ENCODE assay signal across 8 cellular contexts in genomic region chr11:66976048-66976467, GRCh38. TPM values are rescaled to one million over a fixed set of nuclear protein-coding genes. Genes with fewer than 3 reads are reported as not detected.
A peak's percentile ranks its signal among the peaks of the same experiment; 100 is the strongest.
DNase-seq lines count a peak whose midpoint lies in the region; ATAC-seq and TF ChIP-seq lines count a peak whose summit lies in the region.

No MANE protein-coding gene starts in this region.

- no peaks in the 10 kb centered on the region for H3K9me3 ChIP-seq in vagina

- H3K4me3 ChIP-seq in WI38 (ENCODE audit: low read depth, low read length) (no peak overlapping the region), vagina (no peak overlapping the region)

- no peak overlapping the region for H3K27ac ChIP-seq in vagina

- no peak for TF ChIP-seq POLR2A in vagina (IDR thresholded peaks at IDR 0.05)

- H3K27ac Mint-ChIP-seq in natural killer cell treated with Interleukin-12 subunit alpha and Interleukin-12 subunit beta and Interleukin-15 and Interleukin-18, amount 100 ng/mL, for 72 hours, result no peak overlapping the region
- no peak overlapping the region for H3K27ac Mint-ChIP-seq in natural killer cell
- H3K27ac Mint-ChIP-seq in effector memory CD8-positive, alpha-beta T cell, result no peak overlapping the region

- H3K4me3 Mint-ChIP-seq in natural killer cell treated with Interleukin-12 subunit alpha and Interleukin-12 subunit beta and Interleukin-15 and Interleukin-18, amount 100 ng/mL, for 72 hours, result no peak overlapping the region
- no peak overlapping the region for H3K4me3 Mint-ChIP-seq in natural killer cell
- no peak overlapping the region for H3K4me3 Mint-ChIP-seq in effector memory CD8-positive, alpha-beta T cell

- DNase-seq in natural killer cell treated with Interleukin-12 subunit alpha and Interleukin-12 subunit beta and Interleukin-15 and Interleukin-18, amount 100 ng/mL, for 72 hours (ENCODE audit: low spot score), result no peak
- DNase-seq in natural killer cell (no peak), islet precursor cell (peak; percentile 81), vagina (ENCODE audit: extremely low spot score in 2 of 2) (no peak)
- no peak for DNase-seq in effector memory CD8-positive, alpha-beta T cell

- H3K27me3 Mint-ChIP-seq in natural killer cell treated with Interleukin-12 subunit alpha and Interleukin-12 subunit beta and Interleukin-15 and Interleukin-18, amount 100 ng/mL, for 72 hours, result peaks cover 0 to 3% of the 10 kb centered on the region in 2 donors
- peaks cover under 1 to 2% of the 10 kb centered on the region in 2 donors for H3K27me3 Mint-ChIP-seq in natural killer cell (ENCODE audit: low read depth in 2 of 2)
- H3K27me3 Mint-ChIP-seq in effector memory CD8-positive, alpha-beta T cell, result peaks cover 0 to 29% of the 10 kb centered on the region in 2 donors

- intact Hi-C loops in natural killer cell (cut with micrococcal nuclease) (no loop called here), vagina (cut with DNase I) (no loop called here)

- H3K27me3 ChIP-seq in vagina, result no peaks in the 10 kb centered on the region

- H3K9me3 Mint-ChIP-seq in natural killer cell treated with Interleukin-12 subunit alpha and Interleukin-12 subunit beta and Interleukin-15 and Interleukin-18, amount 100 ng/mL, for 72 hours, result no peaks in the 10 kb centered on the region
- peaks cover 0 to 2% of the 10 kb centered on the region in 2 donors for H3K9me3 Mint-ChIP-seq in natural killer cell
- no peaks in the 10 kb centered on the region for H3K9me3 Mint-ChIP-seq in effector memory CD8-positive, alpha-beta T cell

- H3K36me3 Mint-ChIP-seq in natural killer cell treated with Interleukin-12 subunit alpha and Interleukin-12 subunit beta and Interleukin-15 and Interleukin-18, amount 100 ng/mL, for 72 hours, result no peaks in the 10 kb centered on the region
- H3K36me3 Mint-ChIP-seq in natural killer cell, result no peaks in the 10 kb centered on the region
- no peaks in the 10 kb centered on the region for H3K36me3 Mint-ChIP-seq in effector memory CD8-positive, alpha-beta T cell (ENCODE audit: insufficient read depth)

- TF ChIP-seq CTCF in natural killer cell (IDR thresholded peaks at IDR 0.05), result no peak
- TF ChIP-seq CTCF in WI38 (IDR thresholded peaks at IDR 0.05; ENCODE audit: low read depth, low read length), result peak; percentile 68
- TF ChIP-seq CTCF in vagina (IDR thresholded peaks at IDR 0.05), result peak in 2 of 3 experiments; percentile 4 to 41

- peaks cover under 1% of the 10 kb centered on the region in 2 donors for H3K4me1 Mint-ChIP-seq in natural killer cell treated with Interleukin-12 subunit alpha and Interleukin-12 subunit beta and Interleukin-15 and Interleukin-18, amount 100 ng/mL, for 72 hours (ENCODE audit: low read depth in 2 of 2)
- H3K4me1 Mint-ChIP-seq in natural killer cell, result no peaks in the 10 kb centered on the region
- no peaks in the 10 kb centered on the region for H3K4me1 Mint-ChIP-seq in effector memory CD8-positive, alpha-beta T cell (ENCODE audit: low read depth in 2 of 2)

- peaks cover 6% of the 10 kb centered on the region for H3K4me1 ChIP-seq in vagina

- H3K36me3 ChIP-seq in vagina, result no peaks in the 10 kb centered on the region

- peak; percentile 40 to 43 for ATAC-seq in natural killer cell treated with Interleukin-12 subunit alpha and Interleukin-12 subunit beta and Interleukin-15 and Interleukin-18, amount 100 ng/mL, for 72 hours
- ATAC-seq in natural killer cell (no peak), GM19455 (IDR thresholded peaks at IDR 0.05; ENCODE audit: unreplicated experiment) (no peak), HG02623 (IDR thresholded peaks at IDR 0.05; ENCODE audit: unreplicated experiment) (no peak)
- no peak for ATAC-seq in effector memory CD8-positive, alpha-beta T cell (replicated peaks)

RNA-seq across cellular contexts. Expression of gene C11orf86, which starts 1.0 kb away (rescaled TPM):
- total RNA-seq in natural killer cell treated with Interleukin-12 subunit alpha and Interleukin-12 subunit beta and Interleukin-15 and Interleukin-18, amount 100 ng/mL, for 72 hours, result not detected
- total RNA-seq in natural killer cell, result not detected
- total RNA-seq in vagina, result not detected

RNA-seq across cellular contexts. Expression of gene PC, which starts 17.9 kb away (rescaled TPM):
- total RNA-seq in natural killer cell treated with Interleukin-12 subunit alpha and Interleukin-12 subunit beta and Interleukin-15 and Interleukin-18, amount 100 ng/mL, for 72 hours, result 1 to 10 TPM; 6.5 to 9.1 TPM
- total RNA-seq in natural killer cell (1 to 10 TPM; 4.1 to 5.9 (median 4.6) TPM), vagina (34.1 TPM)

RNA-seq across cellular contexts. Expression of gene SYT12, which starts 46.9 kb away (rescaled TPM):
- total RNA-seq in natural killer cell treated with Interleukin-12 subunit alpha and Interleukin-12 subunit beta and Interleukin-15 and Interleukin-18, amount 100 ng/mL, for 72 hours, result under 1 TPM in 1 of 2 donors, not detected in 1; 0.38 TPM
- not detected for total RNA-seq in natural killer cell
- total RNA-seq in vagina, result 0.49 TPM

Comparison
In these comparisons a context has a peak if more than half of its experiments do, and no peak if none do; other contexts are left out.
1. ATAC-seq: peak in natural killer cell treated with Interleukin-12 subunit alpha and Interleukin-12 subunit beta and Interleukin-15 and Interleukin-18, amount 100 ng/mL, for 72 hours (2 of 2); none in natural killer cell (0 of 3), GM19455 (single experiment), effector memory CD8-positive, alpha-beta T cell (single experiment) and HG02623 (single experiment).